Comparison of ENCODE assay signal across 24 cellular contexts in genomic region chr13:70732611-70733010, GRCh38.
A peak's percentile ranks its signal among the peaks of the same experiment; 100 is the strongest.
DNase-seq lines count a peak whose midpoint lies in the region; ATAC-seq and TF ChIP-seq lines count a peak whose summit lies in the region.
"Had no signal": no experiment of that assay in that cellular context is flagged by ENCODE, and none has a peak within 500 bp of the region (broad histone marks: within the 10 kb centered on the region; RNA-seq: fewer than 3 reads in every experiment).

No MANE protein-coding gene starts in this region.

- no peak for ATAC-seq in GM19023 (IDR thresholded peaks at IDR 0.05; ENCODE audit: unreplicated experiment)
- ATAC-seq: activated CD4-positive, CD25-positive, alpha-beta regulatory T cell treated with anti-CD3 and anti-CD28 coated beads, Interleukin-2, amount 50 U/mL, for 24 hours; activated CD8-positive, alpha-beta T cell treated with anti-CD3 and anti-CD28 coated beads for 36 hours; natural killer cell; stimulated activated naive CD8-positive, alpha-beta T cell treated with anti-CD3 and anti-CD28 coated beads, Interleukin-15, Interleukin-2, amounts not matched to agents 100 U/mL and 50 U/mL, for 24 hours had no signal

- no peak for TF ChIP-seq CTCF in testis (IDR thresholded peaks at IDR 0.05)

- peak; percentile 86 for DNase-seq in DMS153 treated with DMSO at 0.1 percent for 48 hours (lab: John Stamatoyannopoulos, UW; ENCODE audit: unreplicated experiment)
- peak; percentile 70 for DNase-seq in NCI-H128 (lab: John Stamatoyannopoulos, UW; ENCODE audit: unreplicated experiment)
- peak; percentile 76 for DNase-seq in NCI-H2107 treated with DMSO at 0.1 percent for 48 hours (lab: John Stamatoyannopoulos, UW; ENCODE audit: unreplicated experiment)
- DNase-seq in SW480 (ENCODE audit: low spot score), result peak; percentile 2
- DNase-seq in SW 1271 (lab: John Stamatoyannopoulos, UW), result no peak
- no peak for DNase-seq in ureter (ENCODE audit: low spot score)
- no peak for DNase-seq in testis
- DNase-seq: activated CD8-positive, alpha-beta T cell treated with anti-CD3 and anti-CD28 coated beads for 36 hours; activated effector memory CD4-positive, alpha-beta T cell treated with Interleukin-2 at 50 U/mL for 16 hours; activated naive CD8-positive, alpha-beta T cell treated with anti-CD3 and anti-CD28 coated beads, Interleukin-2, amount 10 ng/mL, durations not matched to agents 7 days and 5 days; Calu3; dorsolateral prefrontal cortex; GF-D8; kidney; natural killer cell; NCI-H2227 treated with DMSO at 0.1 percent for 48 hours; posterior cingulate gyrus; SHP77 treated with DMSO at 0.1 percent for 48 hours; sigmoid colon; stimulated activated naive CD8-positive, alpha-beta T cell treated with anti-CD3 and anti-CD28 coated beads, Interleukin-15, Interleukin-2, amounts not matched to agents 100 U/mL and 50 U/mL, for 24 hours; tibial artery had no signal

- H3K27ac ChIP-seq in testis, result no peak overlapping the region
- H3K27ac ChIP-seq: BLaER1, dorsolateral prefrontal cortex, sigmoid colon, tibial artery had no signal

- 63 to 64% methylated on average over 2 of the region's 2 CpGs for WGBS in testis, 2 donors

- intact Hi-C loops in testis (cut with DNase I; ENCODE audit: low total_unique reads), result no loop called here

- no peak overlapping the region for H3K4me3 ChIP-seq in testis
- H3K4me3 ChIP-seq: BLaER1, dorsolateral prefrontal cortex, sigmoid colon, tibial artery had no signal

- H3K27me3 ChIP-seq in testis, result no peaks in the 10 kb centered on the region
- H3K27me3 ChIP-seq: BLaER1, dorsolateral prefrontal cortex, sigmoid colon, tibial artery had no signal

- no peaks in the 10 kb centered on the region for H3K36me3 ChIP-seq in testis (ENCODE audit: low read depth, missing control alignments)
- H3K36me3 ChIP-seq: BLaER1, sigmoid colon, tibial artery had no signal

- H3K4me1 ChIP-seq in testis, result no peaks in the 10 kb centered on the region
- H3K4me1 ChIP-seq: BLaER1, sigmoid colon, tibial artery had no signal

- no peak for TF ChIP-seq POLR2A in testis (IDR thresholded peaks at IDR 0.05)

- H3K9me3 ChIP-seq in testis, result no peaks in the 10 kb centered on the region
- H3K9me3 ChIP-seq: BLaER1, sigmoid colon, tibial artery had no signal

Comparison
In these comparisons a context has a peak if more than half of its experiments do, and no peak if none do; other contexts are left out.
1. DNase-seq: peak in DMS153 treated with DMSO at 0.1 percent for 48 hours (single experiment), NCI-H128 (single experiment), NCI-H2107 treated with DMSO at 0.1 percent for 48 hours (single experiment) and SW480 (single experiment); none in SW 1271 (0 of 2), ureter (single experiment) and testis (single experiment).